ENCODE assay signal across 29 cellular contexts in genomic region chr1:163794551-163794950, GRCh38.
"Had no signal": no experiment of that assay in that cellular context is flagged by ENCODE, and none has a peak within 500 bp of the region (broad histone marks: within the 10 kb centered on the region; RNA-seq: fewer than 3 reads in every experiment).

No MANE protein-coding gene starts in this region.

- H3K27ac ChIP-seq: adrenal gland, body of pancreas, cardiac muscle cell, colonic mucosa, gastroesophageal sphincter, heart right ventricle had no signal

- H3K27me3 ChIP-seq: adrenal gland, body of pancreas, cardiac muscle cell, colonic mucosa, gastroesophageal sphincter, heart right ventricle had no signal

- H3K36me3 ChIP-seq: adrenal gland, cardiac muscle cell, colonic mucosa, gastroesophageal sphincter, heart right ventricle had no signal

- H3K4me1 ChIP-seq: adrenal gland, colonic mucosa, gastroesophageal sphincter, heart right ventricle had no signal

- FAIRE-seq: endometrium, endothelial cell of umbilical vein had no signal

- DNase-seq: activated CD4-positive, alpha-beta memory T cell treated with anti-CD3 and anti-CD28 coated beads for 36 hours; activated CD4-positive, alpha-beta T cell treated with anti-CD3 and anti-CD28 coated beads for 36 hours; activated CD4-positive, alpha-beta T cell treated with anti-CD3 and anti-CD28 coated beads, Interleukin-2, amount 10 ng/mL, durations not matched to agents 24 days and 14 days; activated CD4-positive, CD25-positive, alpha-beta regulatory T cell; activated CD4-positive, CD25-positive, alpha-beta regulatory T cell treated with anti-CD3 and anti-CD28 coated beads, Interleukin-2, amount 50 U/mL, for 72 hours; activated CD8-positive, alpha-beta memory T cell treated with anti-CD3 and anti-CD28 coated beads, Interleukin-2, amount 10 ng/mL, durations not matched to agents 7 days and 5 days; activated CD8-positive, alpha-beta memory T cell treated with anti-CD3 and anti-CD28 coated beads, Interleukin-2, amount 50 U/mL, for 4 hours; activated CD8-positive, alpha-beta T cell treated with anti-CD3 and anti-CD28 coated beads, Interleukin-2, amount 10 ng/mL, durations not matched to agents 7 days and 5 days; activated effector memory CD4-positive, alpha-beta T cell treated with anti-CD3 and anti-CD28 coated beads, Interleukin-2, amount 50 U/mL, for 16 hours; activated naive CD4-positive, alpha-beta T cell treated with anti-CD3 and anti-CD28 coated beads for 36 hours; activated naive CD8-positive, alpha-beta T cell treated with anti-CD3 and anti-CD28 coated beads for 36 hours; activated naive CD8-positive, alpha-beta T cell treated with anti-CD3 and anti-CD28 coated beads, Interleukin-2, amount 50 U/mL, for 24 hours; activated T-cell treated with anti-CD3 and anti-CD28 coated beads, Interleukin-2, amount 50 U/mL, for 1 hour; activated T-cell treated with anti-CD3 and anti-CD28 coated beads, Interleukin-2, amount 50 U/mL, for 48 hours; adrenal gland; amygdala; aorta; body of pancreas; central memory CD4-positive, alpha-beta T cell; cerebellar nuclear complex; colonic mucosa; effector CD8-positive, alpha-beta T cell; foreskin fibroblast; heart right ventricle; T-helper 2 cell had no signal

- H3K4me3 ChIP-seq: adrenal gland, body of pancreas, cardiac muscle cell, colonic mucosa, gastroesophageal sphincter, heart right ventricle had no signal
